Comparison of ENCODE assay signal across 29 cellular contexts in the genomic region with DNA sequence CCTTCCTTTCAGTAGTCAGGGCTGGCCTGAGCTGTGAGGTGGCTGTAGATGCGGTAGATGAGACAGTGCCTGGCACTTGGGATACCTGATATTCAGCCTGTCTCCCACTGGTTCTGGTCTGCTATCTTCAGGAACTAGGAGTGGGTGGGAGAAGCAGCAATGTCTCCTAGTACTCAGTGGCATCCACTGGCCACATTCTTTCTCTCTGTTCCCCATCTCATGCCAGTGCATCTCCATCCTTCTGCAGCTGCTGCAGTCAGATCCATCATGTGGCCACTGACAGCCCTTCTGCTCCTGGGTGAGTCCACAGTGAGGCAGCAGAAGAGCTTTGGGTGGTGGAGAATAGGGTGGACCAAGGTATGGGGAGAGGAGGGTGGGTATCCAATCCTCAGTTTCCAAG. TPM values are rescaled to one million over a fixed set of nuclear protein-coding genes. Genes with fewer than 3 reads are reported as not detected.
DNase-seq lines count a peak whose midpoint lies in the region; ATAC-seq and TF ChIP-seq lines count a peak whose summit lies in the region.
"Had no signal": no experiment of that assay in that cellular context is flagged by ENCODE, and none has a peak within 500 bp of the region (broad histone marks: within the 10 kb centered on the region; RNA-seq: fewer than 3 reads in every experiment).

No MANE protein-coding gene starts in this region.

- ATAC-seq in HG02798 (IDR thresholded peaks at IDR 0.05; ENCODE audit: poor library complexity, unreplicated experiment) (no peak), T-helper 17 cell (no peak)
- ATAC-seq: activated T-cell treated with anti-CD3 and anti-CD28 coated beads, Interleukin-2, amount 50 U/mL, for 4 hours; HepG2 had no signal

- no peak overlapping the region for H3K4me3 Mint-ChIP-seq in T-helper 17 cell
- H3K4me3 Mint-ChIP-seq: activated T-cell treated with anti-CD3 and anti-CD28 coated beads, Interleukin-2, amount 50 U/mL, for 4 hours; H9 had no signal

- BruUV-seq in OCI-LY7 (replicated peaks; lab: Mats Ljungman, UMichigan), result no TSS peak

- H3K27ac Mint-ChIP-seq in T-helper 17 cell, result no peak overlapping the region
- H3K27ac Mint-ChIP-seq: H9 had no signal

- H3K4me1 Mint-ChIP-seq in T-helper 17 cell, result peaks cover 25% of the 10 kb centered on the region

- H3K9me2 ChIP-seq in OCI-LY7 (ENCODE audit: insufficient read depth, low read length), result no peaks in the 10 kb centered on the region

- DNase-seq in CD1c-positive myeloid dendritic cell (ENCODE audit: extremely low spot score) (peak; percentile 45), OCI-LY7 (ENCODE audit: low spot score) (no peak), myocyte (ENCODE audit: low read depth) (peak; percentile 67), HT-29 (ENCODE audit: low spot score) (no peak), T-helper 17 cell (no peak)
- DNase-seq: activated T-cell treated with anti-CD3 and anti-CD28 coated beads, Interleukin-2, amount 50 U/mL, for 4 hours; Calu3; effector CD8-positive, alpha-beta T cell; H9; mesendoderm; naive B cell; NCI-H1105; NCI-H2029; NCI-H2227 treated with DMSO at 0.1 percent for 48 hours; nucleus accumbens; RPMI8226; stimulated activated CD4-positive, alpha-beta T cell treated with anti-CD3 and anti-CD28 coated beads, Interleukin-4, amount 100 ng/mL, for 1 hour; stimulated activated naive B cell treated with anti-CD40 and anti-IgM and Interleukin-4, amounts not matched to agents 10 μg/mL and 1 μg/mL and 100 μg/mL, for 72 hours; uterus had no signal

- no peaks in the 10 kb centered on the region for H4K20me1 ChIP-seq in OCI-LY7 (ENCODE audit: insufficient read depth, low read length)

- POLR2A ChIA-PET in OCI-LY7 (lab: Charles Lee), result interaction anchor here (0.8 to 3.5 kb wide), 2 partner anchors 14 to 17 kb away, joined by 3 to 20 read pairs; a partner anchor contains a TSS

- no peaks in the 10 kb centered on the region for H3K79me2 ChIP-seq in OCI-LY7 (ENCODE audit: insufficient read depth, low read depth, low read length)

- intact Hi-C loops in OCI-LY7 (cut with micrococcal nuclease; ENCODE audit: unreplicated experiment), result no loop called here

- no peak overlapping the region for H3K4me3 ChIP-seq in OCI-LY7 (ENCODE audit: low read depth, low read length, poor library complexity, severe bottlenecking)
- H3K4me3 ChIP-seq: adrenal gland, breast epithelium, smooth muscle cell, uterus had no signal

- TF ChIP-seq CTCF in OCI-LY7 (conservative IDR thresholded peaks at IDR 0.05; ENCODE audit: low read length), result no peak

- no peaks in the 10 kb centered on the region for H3K9me3 ChIP-seq in OCI-LY7 (ENCODE audit: low read length)
- H3K9me3 ChIP-seq in T-helper 17 cell (ENCODE audit: control insufficient read depth, low read length, poor library complexity, severe bottlenecking), result no peaks in the 10 kb centered on the region
- H3K9me3 ChIP-seq: adrenal gland, breast epithelium, uterus had no signal

- CTCF ChIA-PET in OCI-LY7 (lab: Charles Lee; ENCODE audit: unreplicated experiment), result interaction anchor here (0.6 kb wide), 1 partner anchor 13 kb away, joined by 4 read pairs; no protein-coding TSS in a partner anchor

- H3K36me3 ChIP-seq in OCI-LY7 (ENCODE audit: insufficient read depth, low read length), result no peaks in the 10 kb centered on the region
- H3K36me3 ChIP-seq: adrenal gland, breast epithelium, uterus had no signal

- H3K27me3 Mint-ChIP-seq in T-helper 17 cell, result peaks cover 9% of the 10 kb centered on the region
- H3K27me3 Mint-ChIP-seq: naive B cell; stimulated activated naive B cell treated with anti-CD40 and anti-IgM and Interleukin-4, amounts not matched to agents 10 μg/mL and 1 μg/mL and 100 μg/mL, for 72 hours had no signal

- no peak overlapping the region for H3K27ac ChIP-seq in OCI-LY7 (ENCODE audit: low read depth, low read length, poor library complexity, severe bottlenecking)
- H3K27ac ChIP-seq: adrenal gland, breast epithelium, HL-60, uterus had no signal

- H3K36me3 Mint-ChIP-seq in T-helper 17 cell (ENCODE audit: low read depth), result peaks cover 5% of the 10 kb centered on the region
- H3K36me3 Mint-ChIP-seq: naive B cell had no signal

- peak overlapping the region; percentile 89; the same call in 1 of the 2 replicates for H3K4me2 ChIP-seq in OCI-LY7 (ENCODE audit: low read length)

- peaks cover 67% of the 10 kb centered on the region for H3K4me1 ChIP-seq in OCI-LY7 (ENCODE audit: insufficient read depth, low read length, poor library complexity, severe bottlenecking)
- H3K4me1 ChIP-seq: breast epithelium, uterus had no signal

- H2AFZ ChIP-seq in OCI-LY7 (ENCODE audit: low read length), result no peak overlapping the region

RNA-seq across cellular contexts. Expression of a gene that starts 1.1 kb away (rescaled TPM):
- 2.6 and 4.9 TPM in 2 replicates for total RNA-seq in OCI-LY7 (2014; rRNA removed; shearing (Covaris generic))
- total RNA-seq in OCI-LY7 (2022) (3.3 and 3.8 TPM in 2 replicates), myocyte (0.21 and 0.57 TPM in 2 replicates), T-helper 17 cell (under 1 TPM; 0.16 to 0.60 TPM)
- 0.08 TPM for polyA plus RNA-seq in myocyte (2012)
- 1.4 and 3.4 TPM in 2 replicates for total RNA-seq in HT-29 (2014; rRNA removed; shearing (Covaris generic))
- total RNA-seq: H9 had no signal

RNA-seq across cellular contexts. Expression of a gene that starts 15.4 kb away (rescaled TPM):
- total RNA-seq in OCI-LY7 (2014; rRNA removed; shearing (Covaris generic)), result 524 and 672 TPM in 2 replicates
- 409 and 447 TPM in 2 replicates for total RNA-seq in OCI-LY7 (2022)
- total RNA-seq in myocyte, result 0.68 and 1.5 TPM in 2 replicates
- 0.09 TPM for polyA plus RNA-seq in myocyte (2012)
- total RNA-seq in HT-29 (2014; rRNA removed; shearing (Covaris generic)), result not detected in 2 replicates
- total RNA-seq in T-helper 17 cell, result 1 to 10 TPM in 1 of 2 donors, not detected in 1; 3.5 TPM
- total RNA-seq: Calu3; H9; HepG2; smooth muscle cell; T-helper 2 cell treated with Interferon-gamma antibody and Interleukin-4, amounts not matched to agents 100 ng/mL and 5 ng/mL, for 36 hours had no signal
- polyA plus RNA-seq: HepG2, smooth muscle cell had no signal

RNA-seq across cellular contexts. Expression of a gene that starts 27.2 kb away (rescaled TPM):
- 43.9 and 71.5 TPM in 2 replicates for total RNA-seq in OCI-LY7 (2014; rRNA removed; shearing (Covaris generic))
- 37.3 and 40.8 TPM in 2 replicates for total RNA-seq in OCI-LY7 (2022)
- 17.6 and 22.1 TPM in 2 replicates for total RNA-seq in myocyte
- polyA plus RNA-seq in myocyte (2012), result 17.2 TPM
- 48.9 and 52.2 TPM in 2 replicates for total RNA-seq in HT-29 (2014; rRNA removed; shearing (Covaris generic))
- 10 to 100 TPM; 17.2 to 24.8 TPM for total RNA-seq in T-helper 17 cell

RNA-seq across cellular contexts. Expression of a gene that starts 43.7 kb away (rescaled TPM):
- 8.5 and 10.2 TPM in 2 replicates for total RNA-seq in OCI-LY7 (2014; rRNA removed; shearing (Covaris generic))
- 12.9 and 13.9 TPM in 2 replicates for total RNA-seq in OCI-LY7 (2022)
- total RNA-seq in myocyte, result 30.2 and 32.4 TPM in 2 replicates
- 13.5 TPM for polyA plus RNA-seq in myocyte (2012)
- 6.2 and 7.3 TPM in 2 replicates for total RNA-seq in HT-29 (2014; rRNA removed; shearing (Covaris generic))
- 10 to 100 TPM; 17.0 to 18.6 TPM for total RNA-seq in T-helper 17 cell

RNA-seq across cellular contexts. Expression of a gene that starts 59.5 kb away (rescaled TPM):
- total RNA-seq in OCI-LY7 (2014; rRNA removed; shearing (Covaris generic)), result 4.6 TPM in 2 replicates
- total RNA-seq in OCI-LY7 (2022), result 1.9 and 4.8 TPM in 2 replicates
- not detected in 2 replicates for total RNA-seq in myocyte
- not detected for polyA plus RNA-seq in myocyte (2012)
- not detected in 2 replicates for total RNA-seq in HT-29 (2014; rRNA removed; shearing (Covaris generic))
- total RNA-seq in T-helper 17 cell, result 1 to 10 TPM; 2.6 to 2.9 TPM
- total RNA-seq: Calu3, Daoy, epithelial cell of proximal tubule, H9, HepG2, smooth muscle cell had no signal
- polyA plus RNA-seq: AG04450, HepG2, smooth muscle cell had no signal

Comparison
In these comparisons a context has a peak if more than half of its experiments do, and no peak if none do; other contexts are left out.
1. DNase-seq: peak in CD1c-positive myeloid dendritic cell (single experiment) and myocyte (single experiment); none in OCI-LY7 (single experiment), HT-29 (single experiment) and T-helper 17 cell (0 of 3).
2. RNA of a gene that starts 15.4 kb away (total RNA-seq): 409 to 672 TPM in OCI-LY7; 3.5 TPM in T-helper 17 cell, 0.68 to 1.5 TPM in myocyte and not detected in HT-29; every median in the first group is over 10 times any median in the second.